8 cellular contexts compared by ENCODE assay signal in genomic region chr22:31291716-31292644, GRCh38. TPM values are rescaled to one million over a fixed set of nuclear protein-coding genes. Genes with fewer than 3 reads are reported as not detected.
DNase-seq lines count a peak whose midpoint lies in the region; ATAC-seq and TF ChIP-seq lines count a peak whose summit lies in the region.

Gene PIK3IP1, minus strand, starts transcription at chr22:31292488. Its CDS starts 144 bp downstream, at chr22:31292344.

- H3K27ac ChIP-seq in CD4-positive, CD25-positive, alpha-beta regulatory T cell (ENCODE audit: insufficient read depth, low read length, poor library complexity, severe bottlenecking): peak within 1 kb of the TSS; percentile 99
- H3K27ac ChIP-seq in HEK293 (ENCODE audit: extremely low read depth, low read depth, low read length) (no peak within 1 kb of the TSS; the same call in 1 of the 2 replicates), skin epidermis (peak within 1 kb of the TSS; percentile 72 to 100 (median 97))

- peaks cover 0 to 5% (median 1%) of the 10 kb centered on the region in 7 donors for H3K9me3 Mint-ChIP-seq in CD4-positive, CD25-positive, alpha-beta regulatory T cell
- no peaks in the 10 kb centered on the region for H3K9me3 Mint-ChIP-seq in immature natural killer cell

- TF ChIP-seq CTCF in HEK293 (tag by site-specific recombination; IDR thresholded peaks at IDR 0.05): peak; percentile 75

- POLR2A ChIA-PET in HEK293 (lab: Yijun Ruan, JAX): interaction anchor here (0.5 to 2.8 kb wide), 9 partner anchors 9 to 323 kb away, joined by 3 to 14 read pairs (median 4); partner anchors contain the start of genes LIMK2, PATZ1 and TUG1

- no peaks in the 10 kb centered on the region for H3K27me3 ChIP-seq in CD4-positive, CD25-positive, alpha-beta regulatory T cell (ENCODE audit: control insufficient read depth, insufficient read depth, low read length)

- peaks cover 20% of the 10 kb centered on the region for H3K27me3 Mint-ChIP-seq in CD4-positive, CD25-positive, alpha-beta regulatory T cell
- H3K27me3 Mint-ChIP-seq in immature natural killer cell (ENCODE audit: low read depth in 3 of 3): peaks cover 11 to 34% (median 19%) of the 10 kb centered on the region in 3 donors

- H3K4me3 Mint-ChIP-seq in CD4-positive, CD25-positive, alpha-beta regulatory T cell: peak within 1 kb of the TSS; percentile 95 to 99 (median 98)
- peak within 1 kb of the TSS; percentile 96 to 98 (median 98) for H3K4me3 Mint-ChIP-seq in immature natural killer cell

- peak within 1 kb of the TSS; percentile 98 to 99 (median 99) for H3K27ac Mint-ChIP-seq in CD4-positive, CD25-positive, alpha-beta regulatory T cell
- H3K27ac Mint-ChIP-seq in immature natural killer cell: peak within 1 kb of the TSS; percentile 98 to 100 (median 99)

- H3K36me3 ChIP-seq in CD4-positive, CD25-positive, alpha-beta regulatory T cell (ENCODE audit: control insufficient read depth, insufficient read depth, low read length): peaks cover 26% of the 10 kb centered on the region
- peaks cover 0 to 10% of the 10 kb centered on the region in 2 experiments; a peak in 1 of 3 replicates for H3K36me3 ChIP-seq in HEK293 (ENCODE audit: control insufficient read depth in 2 of 2, insufficient read depth in 1 of 2, low read length in 2 of 2)

- peaks cover 70% of the 10 kb centered on the region for H3K4me1 ChIP-seq in CD4-positive, CD25-positive, alpha-beta regulatory T cell (ENCODE audit: control insufficient read depth, insufficient read depth, low read length, poor library complexity, severe bottlenecking)
- peaks cover 11% of the 10 kb centered on the region; the same call in 1 of the 2 replicates for H3K4me1 ChIP-seq in HEK293 (ENCODE audit: control insufficient read depth, insufficient read depth, low read length)

- no peaks in the 10 kb centered on the region for H3K9me3 ChIP-seq in CD4-positive, CD25-positive, alpha-beta regulatory T cell (ENCODE audit: control insufficient read depth in 2 of 2, low read length in 2 of 2)
- no peaks in the 10 kb centered on the region for H3K9me3 ChIP-seq in HEK293 (ENCODE audit: control insufficient read depth, insufficient read depth, low read depth, low read length)

- peak; percentile 74 to 95 (median 86) for DNase-seq in CD4-positive, CD25-positive, alpha-beta regulatory T cell
- DNase-seq in NCI-H345 (lab: John Stamatoyannopoulos, UW): peak; percentile 83
- DNase-seq in activated CD4-positive, CD25-positive, alpha-beta regulatory T cell treated with anti-CD3 and anti-CD28 coated beads, Interleukin-2, amount 50 U/mL, for 16 hours (ENCODE audit: low read depth, low spot score): peak; percentile 67
- peak; percentile 87 for DNase-seq in central memory CD4-positive, alpha-beta T cell
- peak; percentile 72 to 73 (median 72) for DNase-seq in immature natural killer cell

- peaks cover 50% of the 10 kb centered on the region for H3K36me3 Mint-ChIP-seq in CD4-positive, CD25-positive, alpha-beta regulatory T cell
- peaks cover 3 to 14% (median 11%) of the 10 kb centered on the region in 3 donors for H3K36me3 Mint-ChIP-seq in immature natural killer cell

- H3K4me1 Mint-ChIP-seq in CD4-positive, CD25-positive, alpha-beta regulatory T cell: peaks cover 25 to 72% (median 56%) of the 10 kb centered on the region in 4 donors
- peaks cover 48 to 51% of the 10 kb centered on the region in 2 donors for H3K4me1 Mint-ChIP-seq in immature natural killer cell

- peak; percentile 41 to 44 for ATAC-seq in CD4-positive, CD25-positive, alpha-beta regulatory T cell (ENCODE audit: low read depth in 2 of 2)
- ATAC-seq in GM21576 (IDR thresholded peaks at IDR 0.05; ENCODE audit: unreplicated experiment): no peak

- H3K4me3 ChIP-seq in CD4-positive, CD25-positive, alpha-beta regulatory T cell (ENCODE audit: low read depth, low read length): peak within 1 kb of the TSS; percentile 100
- H3K4me3 ChIP-seq in HEK293 (ENCODE audit: low read depth, low read length) (peak within 1 kb of the TSS; percentile 25), skin epidermis (peak within 1 kb of the TSS; percentile 57 to 84 (median 77))

- CTCF ChIA-PET in HEK293 (lab: Yijun Ruan, JAX): interaction anchor here (0.6 to 5.4 kb wide), 17 partner anchors 10 to 1975 kb away, joined by 3 to 50 read pairs (median 4); partner anchors contain the start of genes LIMK2 and SELENOM

TF ChIP-seq in HEK293, 187 proteins besides CTCF, POLR2A, EP300 and RAD21 (continues in another document):
- no peak for TF ChIP-seq TCF7L2 (IDR thresholded peaks at IDR 0.05; ENCODE audit: borderline replicate concordance, low read depth, low read length)
- peak; percentile 47; the same call in 1 of the 2 replicates for TF ChIP-seq KLF8 (tag by site-specific recombination; IDR thresholded peaks at IDR 0.05)
- 0 out of 2 replicates have a peak, but pooled peaks have one; percentile 21 for TF ChIP-seq ZNF362 (tag by site-specific recombination; IDR thresholded peaks at IDR 0.05)
- TF ChIP-seq ZNF280C (tag by site-specific recombination; IDR thresholded peaks at IDR 0.05): no peak
- peak; percentile 69 for TF ChIP-seq PATZ1 (tag by site-specific recombination; IDR thresholded peaks at IDR 0.05)
- TF ChIP-seq ZNF544 (tag by site-specific recombination; IDR thresholded peaks at IDR 0.05): no peak
- TF ChIP-seq GLIS2 (tag by site-specific recombination; IDR thresholded peaks at IDR 0.05): peak; percentile 55; the same call in 1 of the 2 replicates
- peak; percentile 88 for TF ChIP-seq ZBTB44 (tag by site-specific recombination; IDR thresholded peaks at IDR 0.05)
- TF ChIP-seq ZFP41 (tag by site-specific recombination; IDR thresholded peaks at IDR 0.05; ENCODE audit: borderline replicate concordance): no peak
- peak; percentile 52; the same call in 1 of the 2 replicates for TF ChIP-seq ZNF366 (tag by site-specific recombination; conservative IDR thresholded peaks at IDR 0.05)
- no peak for TF ChIP-seq ZNF157 (tag by site-specific recombination; IDR thresholded peaks at IDR 0.05)

RNA-seq across cellular contexts. Expression of gene PIK3IP1, which starts in this region (rescaled TPM):
- total RNA-seq in CD4-positive, CD25-positive, alpha-beta regulatory T cell: 534 TPM
- 100 to 1,000 TPM; 425 to 700 (median 557) TPM for polyA plus RNA-seq in CD4-positive, CD25-positive, alpha-beta regulatory T cell
- polyA plus RNA-seq in immature natural killer cell: 100 to 1,000 TPM in 1 of 3 donors, 10 to 100 TPM in 2; 88.2 to 136 (median 98.1) TPM

Comparison
In these comparisons a context has a peak if more than half of its experiments do, and no peak if none do; other contexts are left out.
1. H3K4me3 ChIP-seq: peak in every context shown above with its lines; median percentile 100 in CD4-positive, CD25-positive, alpha-beta regulatory T cell; 77 in skin epidermis; 25 in HEK293.